1 cellular context compared by ENCODE assay signal in the genomic region with DNA sequence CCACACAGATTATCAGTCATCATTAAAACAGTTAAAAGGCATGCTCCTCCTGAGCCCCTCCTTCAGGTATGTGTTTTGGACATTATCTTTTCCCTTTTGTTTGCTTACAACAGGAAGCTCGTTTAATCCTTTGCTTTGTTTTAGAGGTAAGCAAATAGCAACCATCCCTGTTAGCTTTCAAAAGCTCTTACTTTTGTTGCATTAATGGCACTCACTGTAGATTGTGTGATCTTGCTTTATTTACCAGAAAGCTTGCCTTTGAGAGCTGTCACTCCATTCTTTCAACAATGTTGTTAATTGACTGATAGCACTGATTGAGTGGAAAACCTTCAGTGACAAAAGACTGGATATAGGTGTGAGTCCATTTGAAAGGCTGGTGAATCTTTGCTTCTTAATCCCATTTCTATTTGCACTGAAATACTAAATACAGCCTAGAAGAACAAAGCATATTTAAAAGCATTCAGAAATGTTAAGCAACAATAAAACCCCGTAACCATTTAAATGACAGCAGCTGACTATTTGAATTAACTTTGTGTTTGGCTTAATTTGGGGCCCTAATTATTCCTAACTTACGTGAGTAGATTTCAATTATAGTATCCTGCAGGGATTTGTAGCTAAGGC.
TF ChIP-seq lines count a peak whose summit lies in the region.

No MANE protein-coding gene starts in this region.

TF ChIP-seq in GM12878, 131 proteins besides CTCF, POLR2A, EP300 and RAD21:
- TF ChIP-seq KDM1A (IDR thresholded peaks at IDR 0.05; ENCODE audit: borderline replicate concordance) = no peak
- TF ChIP-seq, protein P1, sequence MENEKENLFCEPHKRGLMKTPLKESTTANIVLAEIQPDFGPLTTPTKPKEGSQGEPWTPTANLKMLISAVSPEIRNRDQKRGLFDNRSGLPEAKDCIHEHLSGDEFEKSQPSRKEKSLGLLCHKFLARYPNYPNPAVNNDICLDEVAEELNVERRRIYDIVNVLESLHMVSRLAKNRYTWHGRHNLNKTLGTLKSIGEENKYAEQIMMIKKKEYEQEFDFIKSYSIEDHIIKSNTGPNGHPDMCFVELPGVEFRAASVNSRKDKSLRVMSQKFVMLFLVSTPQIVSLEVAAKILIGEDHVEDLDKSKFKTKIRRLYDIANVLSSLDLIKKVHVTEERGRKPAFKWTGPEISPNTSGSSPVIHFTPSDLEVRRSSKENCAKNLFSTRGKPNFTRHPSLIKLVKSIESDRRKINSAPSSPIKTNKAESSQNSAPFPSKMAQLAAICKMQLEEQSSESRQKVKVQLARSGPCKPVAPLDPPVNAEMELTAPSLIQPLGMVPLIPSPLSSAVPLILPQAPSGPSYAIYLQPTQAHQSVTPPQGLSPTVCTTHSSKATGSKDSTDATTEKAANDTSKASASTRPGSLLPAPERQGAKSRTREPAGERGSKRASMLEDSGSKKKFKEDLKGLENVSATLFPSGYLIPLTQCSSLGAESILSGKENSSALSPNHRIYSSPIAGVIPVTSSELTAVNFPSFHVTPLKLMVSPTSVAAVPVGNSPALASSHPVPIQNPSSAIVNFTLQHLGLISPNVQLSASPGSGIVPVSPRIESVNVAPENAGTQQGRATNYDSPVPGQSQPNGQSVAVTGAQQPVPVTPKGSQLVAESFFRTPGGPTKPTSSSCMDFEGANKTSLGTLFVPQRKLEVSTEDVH (IDR thresholded peaks at IDR 0.05; ENCODE audit: low read depth, partially characterized antibody) = no peak
- TF ChIP-seq TBL1XR1 (IDR thresholded peaks at IDR 0.05; ENCODE audit: low read depth, low read length) = no peak
- no peak for TF ChIP-seq HCFC1 (IDR thresholded peaks at IDR 0.05; ENCODE audit: low read length)
- no peak for TF ChIP-seq ZNF384 (IDR thresholded peaks at IDR 0.05; ENCODE audit: borderline replicate concordance, low read depth, low read length)
- no peak for TF ChIP-seq RB1 (IDR thresholded peaks at IDR 0.05; ENCODE audit: borderline replicate concordance)
- TF ChIP-seq BACH1 (IDR thresholded peaks at IDR 0.05; ENCODE audit: borderline replicate concordance) = no peak
- TF ChIP-seq, protein P2, sequence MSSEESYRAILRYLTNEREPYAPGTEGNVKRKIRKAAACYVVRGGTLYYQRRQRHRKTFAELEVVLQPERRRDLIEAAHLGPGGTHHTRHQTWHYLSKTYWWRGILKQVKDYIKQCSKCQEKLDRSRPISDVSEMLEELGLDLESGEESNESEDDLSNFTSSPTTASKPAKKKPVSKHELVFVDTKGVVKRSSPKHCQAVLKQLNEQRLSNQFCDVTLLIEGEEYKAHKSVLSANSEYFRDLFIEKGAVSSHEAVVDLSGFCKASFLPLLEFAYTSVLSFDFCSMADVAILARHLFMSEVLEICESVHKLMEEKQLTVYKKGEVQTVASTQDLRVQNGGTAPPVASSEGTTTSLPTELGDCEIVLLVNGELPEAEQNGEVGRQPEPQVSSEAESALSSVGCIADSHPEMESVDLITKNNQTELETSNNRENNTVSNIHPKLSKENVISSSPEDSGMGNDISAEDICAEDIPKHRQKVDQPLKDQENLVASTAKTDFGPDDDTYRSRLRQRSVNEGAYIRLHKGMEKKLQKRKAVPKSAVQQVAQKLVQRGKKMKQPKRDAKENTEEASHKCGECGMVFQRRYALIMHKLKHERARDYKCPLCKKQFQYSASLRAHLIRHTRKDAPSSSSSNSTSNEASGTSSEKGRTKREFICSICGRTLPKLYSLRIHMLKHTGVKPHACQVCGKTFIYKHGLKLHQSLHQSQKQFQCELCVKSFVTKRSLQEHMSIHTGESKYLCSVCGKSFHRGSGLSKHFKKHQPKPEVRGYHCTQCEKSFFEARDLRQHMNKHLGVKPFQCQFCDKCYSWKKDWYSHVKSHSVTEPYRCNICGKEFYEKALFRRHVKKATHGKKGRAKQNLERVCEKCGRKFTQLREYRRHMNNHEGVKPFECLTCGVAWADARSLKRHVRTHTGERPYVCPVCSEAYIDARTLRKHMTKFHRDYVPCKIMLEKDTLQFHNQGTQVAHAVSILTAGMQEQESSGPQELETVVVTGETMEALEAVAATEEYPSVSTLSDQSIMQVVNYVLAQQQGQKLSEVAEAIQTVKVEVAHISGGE (CRISPR knock-in tag; IDR thresholded peaks at IDR 0.05) = no peak
